ENCODE assay signal across 8 cellular contexts in the genomic region with DNA sequence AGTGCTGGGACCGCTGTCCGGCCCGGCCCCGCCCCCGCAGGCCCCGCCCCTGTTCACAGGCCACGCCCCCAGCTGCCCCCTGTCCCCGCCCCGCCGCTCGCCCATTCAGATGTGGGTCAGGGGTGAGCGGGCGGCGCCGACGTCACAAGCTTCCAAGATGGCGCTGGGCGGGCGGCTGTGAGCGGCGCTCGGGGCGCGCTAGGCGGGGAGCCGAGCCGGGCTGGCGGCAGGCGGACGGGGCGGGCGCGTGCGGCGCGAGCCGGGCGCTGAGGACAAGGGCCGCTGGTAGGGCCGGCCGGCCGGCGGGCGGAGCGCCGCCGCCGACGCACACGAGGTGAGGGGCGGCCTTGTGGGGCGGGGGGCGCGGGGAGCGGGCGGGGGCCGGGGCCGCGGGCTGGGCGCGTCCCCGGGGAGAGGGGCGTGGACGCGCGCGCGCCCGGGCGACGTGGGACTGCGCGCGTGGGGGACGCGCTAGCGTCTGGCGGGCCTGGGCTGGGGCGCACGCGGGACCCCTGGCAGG. TPM values are rescaled to one million over a fixed set of nuclear protein-coding genes. Genes with fewer than 3 reads are reported as not detected.
DNase-seq lines count a peak whose midpoint lies in the region; ATAC-seq, FAIRE-seq and TF ChIP-seq lines count a peak whose summit lies in the region.
"Not testable (repeated sequence)": the region's sequence is repeated elsewhere in the genome, so short reads cannot be mapped to it uniquely, and the experiment has no call there.

A gene with protein sequence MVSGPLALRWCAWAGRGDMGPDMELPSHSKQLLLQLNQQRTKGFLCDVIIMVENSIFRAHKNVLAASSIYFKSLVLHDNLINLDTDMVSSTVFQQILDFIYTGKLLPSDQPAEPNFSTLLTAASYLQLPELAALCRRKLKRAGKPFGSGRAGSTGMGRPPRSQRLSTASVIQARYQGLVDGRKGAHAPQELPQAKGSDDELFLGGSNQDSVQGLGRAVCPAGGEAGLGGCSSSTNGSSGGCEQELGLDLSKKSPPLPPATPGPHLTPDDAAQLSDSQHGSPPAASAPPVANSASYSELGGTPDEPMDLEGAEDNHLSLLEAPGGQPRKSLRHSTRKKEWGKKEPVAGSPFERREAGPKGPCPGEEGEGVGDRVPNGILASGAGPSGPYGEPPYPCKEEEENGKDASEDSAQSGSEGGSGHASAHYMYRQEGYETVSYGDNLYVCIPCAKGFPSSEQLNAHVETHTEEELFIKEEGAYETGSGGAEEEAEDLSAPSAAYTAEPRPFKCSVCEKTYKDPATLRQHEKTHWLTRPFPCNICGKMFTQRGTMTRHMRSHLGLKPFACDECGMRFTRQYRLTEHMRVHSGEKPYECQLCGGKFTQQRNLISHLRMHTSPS (plus strand): TSS at position 145 of the 520 bp plus-strand sequence. CDS start 25,461 bp downstream, outside the sequence.

- not testable (repeated sequence) for H4K20me1 ChIP-seq in Karpas-422 (ENCODE audit: insufficient read depth, low read depth, low read length); H1 (replicated peaks in 1 of 2; ENCODE audit: control insufficient read depth in 1 of 2, insufficient read depth in 2 of 2, low read length in 2 of 2)

- H3K23me2 ChIP-seq in H1 (ENCODE audit: low read depth, low read length), result not testable (repeated sequence)

- not testable (repeated sequence) for H3K27me3 Mint-ChIP-seq in CD14-positive monocyte (ENCODE audit: low read depth in 3 of 3)

- not testable (repeated sequence) for H4K91ac ChIP-seq in H1 (replicated peaks; ENCODE audit: insufficient read length, low read length)

- not testable (repeated sequence) for H4K5ac ChIP-seq in H1 (ENCODE audit: insufficient read length, low read depth, low read length)

- H3K4me3 ChIP-seq in Karpas-422 (ENCODE audit: low read length) (peak within 1 kb of the TSS; percentile 54; the same call in 1 of the 2 replicates), H1 (ENCODE audit: extremely low read depth in 1 of 4, insufficient read depth in 2 of 4, low read depth in 3 of 4, low read length in 4 of 4) (peak within 1 kb of the TSS; percentile 27 to 45 (median 38); a peak in 6 of 8 replicates), right lobe of liver (peak within 1 kb of the TSS; percentile 33 to 50 (median 36)), skeletal muscle satellite cell (ENCODE audit: low read length) (peak within 1 kb of the TSS; percentile 62)

- H2AFZ ChIP-seq in Karpas-422 (ENCODE audit: low read length); H1 (ENCODE audit: low read length): not testable (repeated sequence)

- H2BK15ac ChIP-seq in H1 (ENCODE audit: low read length), result not testable (repeated sequence)

- H3K4me1 ChIP-seq in Karpas-422 (ENCODE audit: low read length); H1 (replicated peaks in 1 of 4; ENCODE audit: control insufficient read depth in 3 of 4, insufficient read depth in 4 of 4, low read length in 3 of 4); right lobe of liver; skeletal muscle satellite cell (ENCODE audit: control insufficient read depth, insufficient read depth, low read length): not testable (repeated sequence)

- CTCF ChIA-PET in H1 (lab: Charles Lee; ENCODE audit: partially characterized antibody), result not testable (repeated sequence)

- H3K9ac ChIP-seq in Karpas-422 (ENCODE audit: low read length) (peak within 1 kb of the TSS; percentile 55; the same call in 1 of the 2 replicates), H1 (replicated peaks in 1 of 4; ENCODE audit: extremely low read depth in 1 of 4, low read depth in 3 of 4, low read length in 3 of 4) (peak within 1 kb of the TSS in 1 of 4 experiments; percentile 34; a peak in 1 of 7 replicates)
- H3K9ac ChIP-seq in skeletal muscle satellite cell (ENCODE audit: low read depth, low read length), result not testable (repeated sequence)

- not testable (repeated sequence) for H2BK5ac ChIP-seq in H1 (ENCODE audit: low read depth, low read length)

- H3K27ac ChIP-seq in Karpas-422 (ENCODE audit: low read length); H1 (ENCODE audit: low read depth, low read length); right lobe of liver: not testable (repeated sequence)

- H3K27me3 ChIP-seq in Karpas-422 (ENCODE audit: low read length); H1 (replicated peaks in 1 of 4; ENCODE audit: control insufficient read depth in 3 of 4, extremely low read depth in 1 of 4, insufficient read depth in 3 of 4, low read length in 3 of 4); right lobe of liver; skeletal muscle satellite cell (ENCODE audit: control insufficient read depth, insufficient read depth, low read length): not testable (repeated sequence)

- H3K79me2 ChIP-seq in Karpas-422 (ENCODE audit: low read length); H1 (ENCODE audit: control insufficient read depth in 1 of 2, insufficient read depth in 2 of 2, low read length in 2 of 2): not testable (repeated sequence)

- not testable (repeated sequence) for H2BK120ac ChIP-seq in H1 (replicated peaks; ENCODE audit: low read depth, low read length)

- H3K56ac ChIP-seq in H1 (replicated peaks; ENCODE audit: insufficient read length, low read depth, low read length), result not testable (repeated sequence)

- FAIRE-seq in H1 (lab: Jason Lieb, UNC), result not testable (repeated sequence)

- H4K8ac ChIP-seq in H1 (ENCODE audit: extremely low read depth, insufficient read depth, low read length), result not testable (repeated sequence)

- not testable (repeated sequence) for TF ChIP-seq RAD21 in H1 (IDR thresholded peaks at IDR 0.05 in 1 of 2, conservative IDR thresholded peaks at IDR 0.05 in 1 of 2; ENCODE audit: low read depth in 2 of 2, low read length in 2 of 2)

- H3K23ac ChIP-seq in H1 (ENCODE audit: insufficient read length), result not testable (repeated sequence)

- POLR2A ChIA-PET in H1 (lab: Charles Lee; ENCODE audit: partially characterized antibody), result not testable (repeated sequence)

- not testable (repeated sequence) for H3K27ac Mint-ChIP-seq in CD14-positive monocyte

- H3K9me3 ChIP-seq in Karpas-422 (ENCODE audit: low read length); H1 (ENCODE audit: insufficient read depth in 2 of 2, low read depth in 1 of 2, low read length in 1 of 2); right lobe of liver; skeletal muscle satellite cell (replicated peaks; ENCODE audit: low read length): not testable (repeated sequence)

- not testable (repeated sequence) for H3K9me3 Mint-ChIP-seq in CD14-positive monocyte

- not testable (repeated sequence) for H2BK12ac ChIP-seq in H1 (ENCODE audit: low read depth, low read length)

- H3K36me3 Mint-ChIP-seq in CD14-positive monocyte, result not testable (repeated sequence)

- ATAC-seq in GM19452 (IDR thresholded peaks at IDR 0.05; ENCODE audit: unreplicated experiment) (peak; percentile 63), HG02852 (IDR thresholded peaks at IDR 0.05; ENCODE audit: unreplicated experiment) (peak; percentile 67), right lobe of liver (peak; percentile 95 to 97 (median 96))

- not testable (repeated sequence) for TF ChIP-seq EP300 in H1 (IDR thresholded peaks at IDR 0.05; ENCODE audit: borderline replicate concordance in 1 of 2, low read depth in 2 of 2, low read length in 2 of 2)

- not testable (repeated sequence) for H3K4me2 ChIP-seq in Karpas-422 (ENCODE audit: low read depth, low read length, poor library complexity, severe bottlenecking)
- H3K4me2 ChIP-seq in H1 (ENCODE audit: insufficient read depth in 1 of 2, low read depth in 2 of 2, low read length in 2 of 2), result peak within 1 kb of the TSS in 1 of 2 experiments; percentile 54; a peak in 2 of 4 replicates
- peak within 1 kb of the TSS; percentile 71 for H3K4me2 ChIP-seq in skeletal muscle satellite cell (ENCODE audit: low read length)

- 4% methylated on average over 10 of the region's 81 CpGs; no CpG with 5 or more reads in 1 of the 2 experiments for WGBS in H1 (ENCODE audit: extremely low coverage in 1 of 2, insufficient coverage in 1 of 2, insufficient read length in 1 of 2, insufficient replicate concordance in 2 of 2, low coverage in 1 of 2, low lambda C conversion rate in 2 of 2, missing lambda C conversion rate in 1 of 2), 2 experiments
- WGBS in right lobe of liver (ENCODE audit: insufficient coverage, low coverage, low lambda C conversion rate, missing lambda C conversion rate), result 3% methylated on average over 17 of the region's 81 CpGs

- not testable (repeated sequence) for H3K14ac ChIP-seq in H1 (ENCODE audit: insufficient read length)

- not testable (repeated sequence) for H3K9me2 ChIP-seq in Karpas-422 (replicated peaks; ENCODE audit: insufficient read depth, low read length)

- not testable (repeated sequence) for H2BK20ac ChIP-seq in H1 (ENCODE audit: low read length)

- TF ChIP-seq POLR2A in H1 (IDR thresholded peaks at IDR 0.05; ENCODE audit: control extremely low read depth in 1 of 2, low read depth in 2 of 2, low read length in 2 of 2); right lobe of liver (IDR thresholded peaks at IDR 0.05): not testable (repeated sequence)

- not testable (repeated sequence) for H2AK5ac ChIP-seq in H1 (ENCODE audit: low read depth, low read length)

- H3K4ac ChIP-seq in H1 (replicated peaks; ENCODE audit: insufficient read length, low read depth, low read length), result not testable (repeated sequence)

- intact Hi-C loops in CD14-positive monocyte (cut with micrococcal nuclease); right lobe of liver (cut with DNase I): not testable (repeated sequence)

- H3K36me3 ChIP-seq in Karpas-422 (ENCODE audit: insufficient read depth, low read length); H1 (ENCODE audit: control insufficient read depth in 2 of 4, insufficient read depth in 4 of 4, low read length in 3 of 4); right lobe of liver; skeletal muscle satellite cell (ENCODE audit: insufficient read depth, low read length): not testable (repeated sequence)

- not testable (repeated sequence) for TF ChIP-seq CTCF in CD14-positive monocyte (IDR thresholded peaks at IDR 0.05); H1 (IDR thresholded peaks at IDR 0.05; ENCODE audit: control extremely low read depth in 1 of 3, insufficient read depth in 1 of 3, low read depth in 1 of 3, low read length in 3 of 3); right lobe of liver (IDR thresholded peaks at IDR 0.05)

- H3K79me1 ChIP-seq in H1 (ENCODE audit: low read depth, low read length), result not testable (repeated sequence)

- H3K4me1 Mint-ChIP-seq in CD14-positive monocyte, result not testable (repeated sequence)

- not testable (repeated sequence) for H3K18ac ChIP-seq in H1 (ENCODE audit: extremely low read depth, low read length)

- not testable (repeated sequence) for DNase-seq in CD14-positive monocyte (ENCODE audit: low spot score); Karpas-422
- DNase-seq in activated T-cell treated with anti-CD3 and anti-CD28 coated beads, Interleukin-2, amount 50 U/mL, for 1 hour, result peak; percentile 21
- DNase-seq in H1 (ENCODE audit: low read depth in 1 of 2, low spot score in 2 of 2) (peak in 1 of 2 experiments; percentile 69), right lobe of liver (peak in 2 of 3 donors; percentile 13 to 19)

- H3K4me3 Mint-ChIP-seq in CD14-positive monocyte, result peak within 1 kb of the TSS; percentile 66 to 72

RNA-seq across cellular contexts. Expression of the gene that starts here (rescaled TPM):
- polyA plus RNA-seq in CD14-positive monocyte, result under 1 TPM; 0.34 to 0.36 TPM
- total RNA-seq in Karpas-422 (2014; rRNA removed; shearing (Covaris generic); ENCODE audit: low replicate concordance), result 4.4 and 5.8 TPM in 2 replicates
- 21.9 and 23.3 TPM in 2 replicates for total RNA-seq in H1 (2021; fragmentation: NEBNext Ultra II Directional; extraction: Animal tissue kit (Norgen Biotek cat#: 25700))
- 8.0 and 12.0 TPM in 2 replicates for polyA plus RNA-seq in H1 (2011; rRNA removed)
- polyA plus RNA-seq in H1 (2011; cell fraction: cytosol; rRNA removed), result 8.8 TPM
- 14.4 TPM for polyA plus RNA-seq in H1 (2011; cell fraction: nucleus; rRNA removed)
- 12.4 to 17.0 TPM (median 15.4 TPM) in 4 replicates for polyA plus RNA-seq in H1 (2012, experiment 1 of 2)
- polyA plus RNA-seq in H1 (2012, experiment 2 of 2), result 13.4 TPM
- polyA plus RNA-seq in H1 (2013, experiment 1 of 2), result 9.8 TPM
- 9.6 TPM for polyA plus RNA-seq in H1 (2013, experiment 2 of 2)
- 11.9 and 12.6 TPM in 2 replicates for polyA minus RNA-seq in H1 (2011; rRNA and poly(A)+ RNA removed)
- polyA minus RNA-seq in H1 (2011; cell fraction: cytosol; rRNA and poly(A)+ RNA removed), result 11.9 TPM
- 11.4 TPM for polyA minus RNA-seq in H1 (2011; cell fraction: nucleus; rRNA and poly(A)+ RNA removed)
- 1 to 10 TPM in 5 of 6 experiments, under 1 TPM in 1; 0.88 to 1.9 (median 1.4) TPM for total RNA-seq in right lobe of liver
- 2.5 and 3.3 TPM in 2 replicates for total RNA-seq in skeletal muscle satellite cell (2012; rRNA removed)
